In genomic region chr1:41432481-41433280, GRCh38 we compare ENCODE assay signal across 8 cellular contexts. TPM values are rescaled to one million over a fixed set of nuclear protein-coding genes. Genes with fewer than 3 reads are reported as not detected.
DNase-seq lines count a peak whose midpoint lies in the region; ATAC-seq and TF ChIP-seq lines count a peak whose summit lies in the region.

No MANE protein-coding gene starts in this region.

- H2AFZ ChIP-seq in PC-3 (ENCODE audit: low read length): peak overlapping the region; percentile 31

- no peak overlapping the region for H3K27ac Mint-ChIP-seq in natural killer cell treated with Interleukin-12 subunit alpha and Interleukin-12 subunit beta and Interleukin-15 and Interleukin-18, amount 100 ng/mL, for 72 hours
- H3K27ac Mint-ChIP-seq in stimulated activated memory B cell treated with anti-CD40 and anti-IgM and Interleukin-4, amounts not matched to agents 10 μg/mL and 1 μg/mL and 100 μg/mL, for 72 hours: no peak overlapping the region

- H3K9me2 ChIP-seq in PC-3 (replicated peaks; ENCODE audit: low read length): no peaks in the 10 kb centered on the region

- no peaks in the 10 kb centered on the region for H3K27me3 ChIP-seq in PC-3 (ENCODE audit: low read length)

- DNase-seq in DMS53 (lab: John Stamatoyannopoulos, UW) (peak; percentile 93), HPDE6-E6E7 (ENCODE audit: extremely low spot score) (peak; percentile 91), PC-3 (peak; percentile 90), fibroblast of mammary gland (ENCODE audit: low read depth) (peak; percentile 86)
- peak; percentile 65 for DNase-seq in activated T-cell treated with anti-CD3 and anti-CD28 coated beads, Interleukin-2, amount 50 U/mL, for 4 hours
- peak; percentile 86 for DNase-seq in natural killer cell treated with Interleukin-12 subunit alpha and Interleukin-12 subunit beta and Interleukin-15 and Interleukin-18, amount 100 ng/mL, for 72 hours (ENCODE audit: low spot score)

- intact Hi-C loops in PC-3 (cut with micrococcal nuclease): loop anchor here (1.0 to 10.0 kb wide), 4 partner anchors 52 to 164 kb away; partner anchors contain the start of genes EDN2 and FOXO6

- no peaks in the 10 kb centered on the region for H3K9me3 ChIP-seq in PC-3 (ENCODE audit: low read length)

- no peaks in the 10 kb centered on the region for H4K20me1 ChIP-seq in PC-3 (ENCODE audit: low read length)

- no peak overlapping the region for H3K4me3 Mint-ChIP-seq in activated T-cell treated with anti-CD3 and anti-CD28 coated beads, Interleukin-2, amount 50 U/mL, for 4 hours
- no peak overlapping the region for H3K4me3 Mint-ChIP-seq in natural killer cell treated with Interleukin-12 subunit alpha and Interleukin-12 subunit beta and Interleukin-15 and Interleukin-18, amount 100 ng/mL, for 72 hours
- no peak overlapping the region for H3K4me3 Mint-ChIP-seq in stimulated activated memory B cell treated with anti-CD40 and anti-IgM and Interleukin-4, amounts not matched to agents 10 μg/mL and 1 μg/mL and 100 μg/mL, for 72 hours

- H3K4me3 ChIP-seq in PC-3 (ENCODE audit: low read length) (peak overlapping the region; percentile 31; the same call in 1 of the 2 replicates), fibroblast of mammary gland (ENCODE audit: control insufficient read depth, low read depth, low read length) (no peak overlapping the region)

- peaks cover 50% of the 10 kb centered on the region for H3K27me3 Mint-ChIP-seq in activated T-cell treated with anti-CD3 and anti-CD28 coated beads, Interleukin-2, amount 50 U/mL, for 4 hours (ENCODE audit: low read depth)
- peaks cover 18 to 26% of the 10 kb centered on the region in 2 donors for H3K27me3 Mint-ChIP-seq in natural killer cell treated with Interleukin-12 subunit alpha and Interleukin-12 subunit beta and Interleukin-15 and Interleukin-18, amount 100 ng/mL, for 72 hours
- peaks cover 67% of the 10 kb centered on the region for H3K27me3 Mint-ChIP-seq in stimulated activated memory B cell treated with anti-CD40 and anti-IgM and Interleukin-4, amounts not matched to agents 10 μg/mL and 1 μg/mL and 100 μg/mL, for 72 hours

- ATAC-seq in PC-3: peak; percentile 93
- peak; percentile 91 to 92 for ATAC-seq in activated T-cell treated with anti-CD3 and anti-CD28 coated beads, Interleukin-2, amount 50 U/mL, for 4 hours
- peak; percentile 84 to 88 for ATAC-seq in natural killer cell treated with Interleukin-12 subunit alpha and Interleukin-12 subunit beta and Interleukin-15 and Interleukin-18, amount 100 ng/mL, for 72 hours
- ATAC-seq in stimulated activated memory B cell treated with anti-CD40 and anti-IgM and Interleukin-4, amounts not matched to agents 10 μg/mL and 1 μg/mL and 100 μg/mL, for 72 hours: peak; percentile 71
- ATAC-seq in HG02588 (IDR thresholded peaks at IDR 0.05; ENCODE audit: unreplicated experiment): no peak

- no peaks in the 10 kb centered on the region for H3K79me2 ChIP-seq in PC-3 (ENCODE audit: low read length)

- BruUV-seq in PC-3 (replicated peaks; lab: Mats Ljungman, UMichigan): no TSS peak

- peaks cover 20% of the 10 kb centered on the region for H3K4me1 ChIP-seq in PC-3 (ENCODE audit: insufficient read depth, low read length)

- peak overlapping the region; percentile 68 for H3K27ac ChIP-seq in PC-3 (ENCODE audit: low read length)

- no peaks in the 10 kb centered on the region for H3K9me3 Mint-ChIP-seq in activated T-cell treated with anti-CD3 and anti-CD28 coated beads, Interleukin-2, amount 50 U/mL, for 4 hours
- no peaks in the 10 kb centered on the region for H3K9me3 Mint-ChIP-seq in natural killer cell treated with Interleukin-12 subunit alpha and Interleukin-12 subunit beta and Interleukin-15 and Interleukin-18, amount 100 ng/mL, for 72 hours
- no peaks in the 10 kb centered on the region for H3K9me3 Mint-ChIP-seq in stimulated activated memory B cell treated with anti-CD40 and anti-IgM and Interleukin-4, amounts not matched to agents 10 μg/mL and 1 μg/mL and 100 μg/mL, for 72 hours

- H3F3A ChIP-seq in PC-3 (ENCODE audit: low read length, unreplicated experiment): no peaks in the 10 kb centered on the region

- POLR2A ChIA-PET in PC-3 (lab: Charles Lee; ENCODE audit: unreplicated experiment): no interaction called here

- H3K9ac ChIP-seq in PC-3 (ENCODE audit: low read length): peak overlapping the region; percentile 23; the same call in 1 of the 2 replicates

- no peaks in the 10 kb centered on the region for H3K36me3 Mint-ChIP-seq in activated T-cell treated with anti-CD3 and anti-CD28 coated beads, Interleukin-2, amount 50 U/mL, for 4 hours (ENCODE audit: insufficient read depth)
- H3K36me3 Mint-ChIP-seq in natural killer cell treated with Interleukin-12 subunit alpha and Interleukin-12 subunit beta and Interleukin-15 and Interleukin-18, amount 100 ng/mL, for 72 hours: no peaks in the 10 kb centered on the region
- H3K36me3 Mint-ChIP-seq in stimulated activated memory B cell treated with anti-CD40 and anti-IgM and Interleukin-4, amounts not matched to agents 10 μg/mL and 1 μg/mL and 100 μg/mL, for 72 hours: no peaks in the 10 kb centered on the region

- TF ChIP-seq CTCF in PC-3 (conservative IDR thresholded peaks at IDR 0.05; ENCODE audit: low read depth, low read length) (peak; percentile 98), fibroblast of mammary gland (conservative IDR thresholded peaks at IDR 0.05; ENCODE audit: control insufficient read depth, insufficient read depth, low read depth, low read length) (peak; percentile 92)

- CTCF ChIA-PET in PC-3 (lab: Charles Lee): interaction anchor here (0.5 to 1.5 kb wide), 4 partner anchors 18 to 126 kb away, joined by 3 to 4 read pairs (median 3); no protein-coding TSS in a partner anchor

- H3K4me2 ChIP-seq in PC-3 (ENCODE audit: low read length): peak overlapping the region; percentile 73

- no peaks in the 10 kb centered on the region for H3K4me1 Mint-ChIP-seq in activated T-cell treated with anti-CD3 and anti-CD28 coated beads, Interleukin-2, amount 50 U/mL, for 4 hours (ENCODE audit: low read depth)
- H3K4me1 Mint-ChIP-seq in natural killer cell treated with Interleukin-12 subunit alpha and Interleukin-12 subunit beta and Interleukin-15 and Interleukin-18, amount 100 ng/mL, for 72 hours (ENCODE audit: low read depth in 2 of 2): peaks cover 0 to 3% of the 10 kb centered on the region in 2 donors
- no peaks in the 10 kb centered on the region for H3K4me1 Mint-ChIP-seq in stimulated activated memory B cell treated with anti-CD40 and anti-IgM and Interleukin-4, amounts not matched to agents 10 μg/mL and 1 μg/mL and 100 μg/mL, for 72 hours

- no peaks in the 10 kb centered on the region for H3K36me3 ChIP-seq in PC-3 (ENCODE audit: low read depth, low read length)

RNA-seq across cellular contexts. Expression of gene EDN2, which starts 51.8 kb away (rescaled TPM):
- total RNA-seq in PC-3 (2014; rRNA removed): 0.36 TPM in 1 of 2 replicates, not detected in the other
- total RNA-seq in activated T-cell treated with anti-CD3 and anti-CD28 coated beads, Interleukin-2, amount 50 U/mL, for 4 hours: not detected
- total RNA-seq in natural killer cell treated with Interleukin-12 subunit alpha and Interleukin-12 subunit beta and Interleukin-15 and Interleukin-18, amount 100 ng/mL, for 72 hours: not detected
